ENCODE assay signal across 27 cellular contexts in the genomic region with DNA sequence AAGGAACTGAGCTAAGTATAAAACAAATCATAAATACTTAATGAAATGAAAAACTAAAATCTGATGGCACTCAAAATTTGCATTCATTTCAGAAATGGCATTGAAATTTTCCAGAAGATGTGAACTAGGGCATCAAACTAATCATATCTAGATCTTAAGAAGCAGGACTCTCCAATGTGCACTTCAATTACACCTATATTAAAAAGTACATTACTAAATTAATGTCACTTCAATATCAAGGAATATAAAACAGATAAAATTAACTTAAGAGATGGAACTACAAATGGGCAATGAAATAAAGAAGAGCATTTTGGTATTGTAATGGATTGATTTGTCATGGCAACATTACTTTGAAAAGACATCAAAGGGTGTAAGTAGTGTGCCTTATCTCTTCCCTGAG. TPM values are rescaled to one million over a fixed set of nuclear protein-coding genes. Genes with fewer than 3 reads are reported as not detected.
DNase-seq lines count a peak whose midpoint lies in the region; ATAC-seq and TF ChIP-seq lines count a peak whose summit lies in the region.
"Had no signal": no experiment of that assay in that cellular context is flagged by ENCODE, and none has a peak within 500 bp of the region (broad histone marks: within the 10 kb centered on the region; RNA-seq: fewer than 3 reads in every experiment).

No MANE protein-coding gene starts in this region.

- no peaks in the 10 kb centered on the region for H3K36me3 Mint-ChIP-seq in neural progenitor cell
- H3K36me3 Mint-ChIP-seq: CD14-positive monocyte; CD4-positive, alpha-beta memory T cell; CD4-positive, CD25-positive, alpha-beta regulatory T cell; CD8-positive, alpha-beta memory T cell had no signal

- H3F3A ChIP-seq in neural progenitor cell (ENCODE audit: low read depth): no peaks in the 10 kb centered on the region

- H2AFZ ChIP-seq in neural progenitor cell (replicated peaks): peak overlapping the region; percentile 73

- H3K36me3 ChIP-seq in neural progenitor cell: no peaks in the 10 kb centered on the region
- H3K36me3 ChIP-seq: BE2C, BLaER1 had no signal

- no peaks in the 10 kb centered on the region for H3K27me3 ChIP-seq in neural progenitor cell
- H3K27me3 ChIP-seq: BE2C, BLaER1 had no signal

- no peaks in the 10 kb centered on the region for H4K20me1 ChIP-seq in neural progenitor cell (ENCODE audit: low read depth)
- H4K20me1 ChIP-seq: BLaER1 had no signal

- no peak overlapping the region for H3K27ac Mint-ChIP-seq in neural progenitor cell
- H3K27ac Mint-ChIP-seq: CD14-positive monocyte; CD4-positive, alpha-beta memory T cell; CD4-positive, CD25-positive, alpha-beta regulatory T cell; CD8-positive, alpha-beta memory T cell had no signal

- no peaks in the 10 kb centered on the region for H3K4me1 Mint-ChIP-seq in neural progenitor cell
- H3K4me1 Mint-ChIP-seq: CD14-positive monocyte; CD4-positive, alpha-beta memory T cell; CD4-positive, CD25-positive, alpha-beta regulatory T cell; CD8-positive, alpha-beta memory T cell had no signal

- no peaks in the 10 kb centered on the region for H3K9me3 ChIP-seq in neural progenitor cell (ENCODE audit: low read depth)
- H3K9me3 ChIP-seq: BE2C, BLaER1 had no signal

- DNase-seq in SK-N-DZ (ENCODE audit: low spot score): peak; percentile 82
- no peak for DNase-seq in neural progenitor cell (ENCODE audit: low spot score)
- no peak for DNase-seq in UCSD-AML1 (lab: John Stamatoyannopoulos, UW; ENCODE audit: unreplicated experiment)
- DNase-seq: 8988T; ACHN; BE2C; C1 segment of cervical spinal cord; CD4-positive, alpha-beta memory T cell; CD4-positive, CD25-positive, alpha-beta regulatory T cell; CD8-positive, alpha-beta memory T cell; COR-L47; DMS 273 treated with DMSO at 0.1 percent for 48 hours; DMS153; DMS53; DMS79; DND-41; EL; GDM1 had no signal

- H3K9me3 Mint-ChIP-seq in neural progenitor cell: no peaks in the 10 kb centered on the region
- H3K9me3 Mint-ChIP-seq: CD14-positive monocyte; CD4-positive, alpha-beta memory T cell; CD4-positive, CD25-positive, alpha-beta regulatory T cell; CD8-positive, alpha-beta memory T cell had no signal

- H3K9ac ChIP-seq in neural progenitor cell: no peak overlapping the region
- H3K9ac ChIP-seq: BLaER1 had no signal

- no peak overlapping the region for H3K27ac ChIP-seq in neural progenitor cell
- H3K27ac ChIP-seq: BLaER1 had no signal

- H3K4me2 ChIP-seq in neural progenitor cell: no peak overlapping the region
- H3K4me2 ChIP-seq: BLaER1 had no signal

- no peaks in the 10 kb centered on the region for H3K79me2 ChIP-seq in neural progenitor cell (ENCODE audit: low read depth)

- no peaks in the 10 kb centered on the region for H3K4me1 ChIP-seq in neural progenitor cell
- H3K4me1 ChIP-seq: BLaER1 had no signal

- no peaks in the 10 kb centered on the region for H3K27me3 Mint-ChIP-seq in neural progenitor cell (ENCODE audit: insufficient read depth, low read depth)
- H3K27me3 Mint-ChIP-seq: CD4-positive, alpha-beta memory T cell; CD4-positive, CD25-positive, alpha-beta regulatory T cell; CD8-positive, alpha-beta memory T cell had no signal

- H3K4me3 ChIP-seq in neural progenitor cell: no peak overlapping the region
- H3K4me3 ChIP-seq: BLaER1, GM12878 had no signal

- H3K4me3 Mint-ChIP-seq in neural progenitor cell: no peak overlapping the region
- H3K4me3 Mint-ChIP-seq: CD14-positive monocyte; CD4-positive, alpha-beta memory T cell; CD8-positive, alpha-beta memory T cell had no signal

- ATAC-seq in SK-N-SH treated with all-trans-retinoic acid at 6 μM for 48 hours: no peak
- ATAC-seq in GM21576 (IDR thresholded peaks at IDR 0.05; ENCODE audit: unreplicated experiment): no peak
- no peak for ATAC-seq in activated CD4-positive, CD25-positive, alpha-beta regulatory T cell treated with anti-CD3 and anti-CD28 coated beads, Interleukin-2, amount 50 U/mL, for 24 hours
- ATAC-seq: GM12878 had no signal

- no peak for TF ChIP-seq CTCF in neural progenitor cell (IDR thresholded peaks at IDR 0.05)

TF ChIP-seq in SK-N-SH treated with all-trans-retinoic acid at 6 μM for 48 hours, 23 proteins besides CTCF, POLR2A, EP300 and RAD21:
- TF ChIP-seq ISL1 (CRISPR knock-in tag; IDR thresholded peaks at IDR 0.05): peak; percentile 92
- TF ChIP-seq CSDC2 (CRISPR knock-in tag; IDR thresholded peaks at IDR 0.05): no peak

RNA-seq across cellular contexts. Expression of gene NPY2R, which starts 20.3 kb away (rescaled TPM):
- polyA plus RNA-seq in SK-N-DZ (2014; cell fraction: cytosol; rRNA removed): 14.7 and 18.2 TPM in 2 replicates
- 9.5 and 10.3 TPM in 2 replicates for polyA plus RNA-seq in SK-N-DZ (2014; cell fraction: nucleus; rRNA removed)
- total RNA-seq in neural progenitor cell (ENCODE audit: low replicate concordance): 6.1 and 8.5 TPM in 2 replicates
- total RNA-seq: A673; CD4-positive, alpha-beta memory T cell; CD4-positive, CD25-positive, alpha-beta regulatory T cell; CD8-positive, alpha-beta memory T cell; Daoy; GM12878 had no signal
- polyA plus RNA-seq: AG04450; CD14-positive monocyte; CD4-positive, alpha-beta memory T cell; CD4-positive, CD25-positive, alpha-beta regulatory T cell; CD8-positive, alpha-beta memory T cell; GM12878 had no signal
